27 cellular contexts compared by ENCODE assay signal in genomic region chr1:113531321-113531720, GRCh38.
"Had no signal": no experiment of that assay in that cellular context is flagged by ENCODE, and none has a peak within 500 bp of the region (broad histone marks: within the 10 kb centered on the region; RNA-seq: fewer than 3 reads in every experiment).

No MANE protein-coding gene starts in this region.

- H3K27ac ChIP-seq: gastrocnemius medialis, hepatocyte, neutrophil, skin epidermis, upper lobe of left lung, vagina had no signal

- H3K4me1 ChIP-seq: gastrocnemius medialis, upper lobe of left lung had no signal

- ATAC-seq: esophagus mucosa, gastrocnemius medialis, left ventricle myocardium superior, sciatic nerve had no signal

- H3K27me3 ChIP-seq: gastrocnemius medialis, hepatocyte, neutrophil, upper lobe of left lung, vagina had no signal

- H3K4me2 ChIP-seq: hepatocyte had no signal

- DNase-seq: activated CD4-positive, alpha-beta memory T cell treated with anti-CD3 and anti-CD28 coated beads for 36 hours; activated CD4-positive, alpha-beta T cell treated with anti-CD3 and anti-CD28 coated beads, Interleukin-2, amount 10 ng/mL, durations not matched to agents 24 days and 14 days; activated CD4-positive, CD25-positive, alpha-beta regulatory T cell treated with anti-CD3 and anti-CD28 coated beads, Interleukin-2, amount 50 U/mL, for 72 hours; activated CD8-positive, alpha-beta memory T cell treated with anti-CD3 and anti-CD28 coated beads, Interleukin-2, amount 50 U/mL, for 4 hours; activated gamma-delta T cell; activated naive CD4-positive, alpha-beta T cell treated with anti-CD3 and anti-CD28 coated beads, Interleukin-2, amount 10 ng/mL, durations not matched to agents 7 days and 5 days; activated naive CD8-positive, alpha-beta T cell treated with anti-CD3 and anti-CD28 coated beads, Interleukin-2, amount 10 ng/mL, durations not matched to agents 7 days and 5 days; activated T-cell treated with anti-CD3 and anti-CD28 coated beads, Interleukin-2, amount 50 U/mL, for 1 hour; amniotic stem cell; central memory CD4-positive, alpha-beta T cell; gastrocnemius medialis; glutamatergic neuron; islet precursor cell; left ventricle myocardium superior; naive B cell; nephron progenitor cell; stimulated activated CD4-positive, alpha-beta T cell treated with anti-CD3 and anti-CD28 coated beads, Interleukin-12 subunit alpha, Interleukin-12 subunit beta, amount 100 ng/mL, for 4 hours; stimulated activated CD4-positive, alpha-beta T cell treated with anti-CD3 and anti-CD28 coated beads, Interleukin-4, amount 100 ng/mL, for 1 hour; substantia nigra; T1000; upper lobe of left lung had no signal

- H3K9me3 ChIP-seq: gastrocnemius medialis, neutrophil, upper lobe of left lung had no signal

- H2AFZ ChIP-seq: hepatocyte had no signal

- H3K36me3 ChIP-seq: gastrocnemius medialis, neutrophil, upper lobe of left lung, vagina had no signal

- H3K4me3 ChIP-seq: gastrocnemius medialis, hepatocyte, skin epidermis, upper lobe of left lung, vagina had no signal
